Comparison of ENCODE assay signal across 12 cellular contexts in genomic region chr16:81694494-81695285, GRCh38.
A peak's percentile ranks its signal among the peaks of the same experiment; 100 is the strongest.
DNase-seq lines count a peak whose midpoint lies in the region; ATAC-seq lines count a peak whose summit lies in the region.
"Had no signal": no experiment of that assay in that cellular context is flagged by ENCODE, and none has a peak within 500 bp of the region (broad histone marks: within the 10 kb centered on the region; RNA-seq: fewer than 3 reads in every experiment).

No MANE protein-coding gene starts in this region.

- H3K4me3 Mint-ChIP-seq in activated T-helper 2 cell treated with anti-CD3 and anti-CD28 coated beads, Interferon-gamma antibody, Interleukin-2, Interleukin-4, amounts not matched to agents 10 μg/mL and 5 μg/mL and 100 μg/mL, durations not matched to agents 14 hours and 24 hours and 36 hours (ENCODE audit: low read depth) = no peak overlapping the region
- H3K4me3 Mint-ChIP-seq: T-helper 1 cell treated with Interleukin-12 subunit alpha and Interleukin-12 subunit beta and Interleukin-4 antibody, amounts not matched to agents 30 μg/mL and 1 μg/mL, for 36 hours had no signal

- peaks cover 14% of the 10 kb centered on the region for H3K36me3 ChIP-seq in skeletal muscle satellite cell (ENCODE audit: insufficient read depth, low read length)

- H3K27me3 Mint-ChIP-seq in activated T-helper 2 cell treated with anti-CD3 and anti-CD28 coated beads, Interferon-gamma antibody, Interleukin-2, Interleukin-4, amounts not matched to agents 10 μg/mL and 5 μg/mL and 100 μg/mL, durations not matched to agents 14 hours and 24 hours and 36 hours (ENCODE audit: low read depth) = no peaks in the 10 kb centered on the region

- H3K4me1 ChIP-seq in skeletal muscle satellite cell (ENCODE audit: control insufficient read depth, insufficient read depth, low read length) = peaks cover 36% of the 10 kb centered on the region

- H3K27ac ChIP-seq in layer of hippocampus (ENCODE audit: low read depth, low read length) = peak overlapping the region; percentile 30

- no peak for ATAC-seq in HG02938 (IDR thresholded peaks at IDR 0.05; ENCODE audit: unreplicated experiment)
- ATAC-seq in GM18502 (IDR thresholded peaks at IDR 0.05; ENCODE audit: poor library complexity, unreplicated experiment) = no peak
- ATAC-seq in HG03520 (IDR thresholded peaks at IDR 0.05; ENCODE audit: unreplicated experiment) = no peak
- no peak for ATAC-seq in HG03280 (IDR thresholded peaks at IDR 0.05; ENCODE audit: unreplicated experiment)

- H3K9me3 ChIP-seq in skeletal muscle satellite cell (replicated peaks; ENCODE audit: low read length) = no peaks in the 10 kb centered on the region

- H3K4me3 ChIP-seq in skeletal muscle satellite cell (ENCODE audit: low read length) = no peak overlapping the region

- H3K9ac ChIP-seq in skeletal muscle satellite cell (ENCODE audit: low read depth, low read length) = peak overlapping the region; percentile 63

- peak; percentile 67 for DNase-seq in NCI-H1092 treated with DMSO at 0.1 percent for 48 hours (lab: John Stamatoyannopoulos, UW)
- no peak for DNase-seq in activated T-helper 2 cell treated with anti-CD3 and anti-CD28 coated beads, Interferon-gamma antibody, Interleukin-2, Interleukin-4, amounts not matched to agents 10 μg/mL and 5 μg/mL and 100 μg/mL, durations not matched to agents 14 hours and 24 hours and 36 hours (ENCODE audit: low spot score)
- DNase-seq: activated T-cell treated with anti-CD3 and anti-CD28 coated beads for 4 hours, Kasumi-1, NCI-H82 had no signal

- peaks cover 12% of the 10 kb centered on the region for H3K4me1 Mint-ChIP-seq in activated T-helper 2 cell treated with anti-CD3 and anti-CD28 coated beads, Interferon-gamma antibody, Interleukin-2, Interleukin-4, amounts not matched to agents 10 μg/mL and 5 μg/mL and 100 μg/mL, durations not matched to agents 14 hours and 24 hours and 36 hours (ENCODE audit: low read depth)

- peak overlapping the region; percentile 35 for H3K4me2 ChIP-seq in skeletal muscle satellite cell (ENCODE audit: low read length)

- H3K27ac Mint-ChIP-seq in activated T-helper 2 cell treated with anti-CD3 and anti-CD28 coated beads, Interferon-gamma antibody, Interleukin-2, Interleukin-4, amounts not matched to agents 10 μg/mL and 5 μg/mL and 100 μg/mL, durations not matched to agents 14 hours and 24 hours and 36 hours = peak overlapping the region; percentile 77

- no peaks in the 10 kb centered on the region for H3K9me3 Mint-ChIP-seq in activated T-helper 2 cell treated with anti-CD3 and anti-CD28 coated beads, Interferon-gamma antibody, Interleukin-2, Interleukin-4, amounts not matched to agents 10 μg/mL and 5 μg/mL and 100 μg/mL, durations not matched to agents 14 hours and 24 hours and 36 hours
- H3K9me3 Mint-ChIP-seq: T-helper 1 cell treated with Interleukin-12 subunit alpha and Interleukin-12 subunit beta and Interleukin-4 antibody, amounts not matched to agents 30 μg/mL and 1 μg/mL, for 36 hours had no signal

- H3K36me3 Mint-ChIP-seq in activated T-helper 2 cell treated with anti-CD3 and anti-CD28 coated beads, Interferon-gamma antibody, Interleukin-2, Interleukin-4, amounts not matched to agents 10 μg/mL and 5 μg/mL and 100 μg/mL, durations not matched to agents 14 hours and 24 hours and 36 hours (ENCODE audit: low read depth) = peaks cover 39% of the 10 kb centered on the region

- no peaks in the 10 kb centered on the region for H3K27me3 ChIP-seq in layer of hippocampus (ENCODE audit: control insufficient read depth, insufficient read depth, low read length)
- H3K27me3 ChIP-seq in skeletal muscle satellite cell (ENCODE audit: control insufficient read depth, insufficient read depth, low read length) = no peaks in the 10 kb centered on the region

- intact Hi-C loops in activated T-helper 2 cell treated with anti-CD3 and anti-CD28 coated beads, Interferon-gamma antibody, Interleukin-2, Interleukin-4, amounts not matched to agents 10 μg/mL and 5 μg/mL and 100 μg/mL, durations not matched to agents 14 hours and 24 hours and 36 hours (cut with micrococcal nuclease) = loop anchor here (10.0 kb wide), 1 partner anchor 290 kb away; no protein-coding TSS in a partner anchor
